4 cellular contexts compared by ENCODE assay signal in genomic region chr12:22444317-22444665, GRCh38.
DNase-seq lines count a peak whose midpoint lies in the region; ATAC-seq and TF ChIP-seq lines count a peak whose summit lies in the region.
"Not testable (repeated sequence)": the region's sequence is repeated elsewhere in the genome, so short reads cannot be mapped to it uniquely, and the experiment has no call there.

No MANE protein-coding gene starts in this region.

- H3K36me3 ChIP-seq in BLaER1 treated with 17β-estradiol and CSF1 and Interleukin-3, amounts not matched to agents 10 nM and 100 nM: peaks cover 0 to 17% (median 2%) of the 10 kb centered on the region in 11 experiments; a peak in 6 of 22 replicates
- H3K36me3 ChIP-seq in lower lobe of right lung: not testable (repeated sequence)
- peaks cover 0 to 13% (median 0%) of the 10 kb centered on the region in 6 donors for H3K36me3 ChIP-seq in spleen

- H3K4me1 ChIP-seq in BLaER1 treated with 17β-estradiol and CSF1 and Interleukin-3, amounts not matched to agents 10 nM and 100 nM: peaks cover 0 to 15% (median 11%) of the 10 kb centered on the region in 10 experiments; a peak in 9 of 20 replicates
- not testable (repeated sequence) for H3K4me1 ChIP-seq in right cardiac atrium (ENCODE audit: control insufficient read depth, insufficient read depth, low read length); lower lobe of right lung; spleen

- not testable (repeated sequence) for H3K9me3 ChIP-seq in BLaER1 treated with 17β-estradiol and CSF1 and Interleukin-3, amounts not matched to agents 10 nM and 100 nM (replicated peaks in 1 of 11); right cardiac atrium (ENCODE audit: control insufficient read depth, low read length); lower lobe of right lung; spleen

- TF ChIP-seq CTCF in lower lobe of right lung (IDR thresholded peaks at IDR 0.05); spleen (IDR thresholded peaks at IDR 0.05 in 8 of 11, conservative IDR thresholded peaks at IDR 0.05 in 3 of 11): not testable (repeated sequence)

- not testable (repeated sequence) for H3K27ac ChIP-seq in BLaER1 treated with 17β-estradiol and CSF1 and Interleukin-3, amounts not matched to agents 10 nM and 100 nM; right cardiac atrium (ENCODE audit: low read length); lower lobe of right lung; spleen

- H4K20me1 ChIP-seq in BLaER1 treated with 17β-estradiol and CSF1 and Interleukin-3, amounts not matched to agents 10 nM and 100 nM: not testable (repeated sequence)

- peak overlapping the region in 7 of 11 experiments; percentile 24 to 75 (median 55); a peak in 10 of 22 replicates for H3K4me2 ChIP-seq in BLaER1 treated with 17β-estradiol and CSF1 and Interleukin-3, amounts not matched to agents 10 nM and 100 nM

- intact Hi-C loops in right cardiac atrium (cut with DNase I): loop anchor here in 3 of 4 donors (5.0 kb wide), 4 partner anchors 112 to 362 kb away; partner anchors contain the start of gene ST8SIA1 (in 1 of the 3)
- intact Hi-C loops in lower lobe of right lung (cut with DNase I): loop anchor here (10.0 kb wide), 1 partner anchor 359 kb away; no protein-coding TSS in a partner anchor
- intact Hi-C loops in spleen (cut with DNase I; ENCODE audit: low total_unique reads): loop anchor here (5.0 to 10.0 kb wide), 2 partner anchors 359 to 747 kb away; no protein-coding TSS in a partner anchor

- DNase-seq in right cardiac atrium: peak in 2 of 3 donors; percentile 34 to 44
- DNase-seq in lower lobe of right lung: peak; percentile 30
- DNase-seq in spleen: peak; percentile 67

- not testable (repeated sequence) for H3K27me3 ChIP-seq in BLaER1 treated with 17β-estradiol and CSF1 and Interleukin-3, amounts not matched to agents 10 nM and 100 nM; right cardiac atrium (ENCODE audit: control insufficient read depth, insufficient read depth); lower lobe of right lung (ENCODE audit: low read depth); spleen (replicated peaks in 1 of 7)

- H3K9ac ChIP-seq in BLaER1 treated with 17β-estradiol and CSF1 and Interleukin-3, amounts not matched to agents 10 nM and 100 nM: not testable (repeated sequence)

- TF ChIP-seq POLR2A in spleen (IDR thresholded peaks at IDR 0.05): not testable (repeated sequence)

- 91% methylated on average over 11 of the region's 11 CpGs for WGBS in right cardiac atrium
- WGBS in spleen, 5 donors: 91 to 95% (median 94%) methylated on average over 11 of the region's 11 CpGs

- not testable (repeated sequence) for ATAC-seq in right cardiac atrium, lower lobe of right lung

- H3K4me3 ChIP-seq in BLaER1 treated with 17β-estradiol and CSF1 and Interleukin-3, amounts not matched to agents 10 nM and 100 nM; right cardiac atrium (ENCODE audit: low read length); lower lobe of right lung; spleen: not testable (repeated sequence)
